ENCODE assay signal across 23 cellular contexts in genomic region chr2:7681852-7682461, GRCh38.
"Had no signal": no experiment of that assay in that cellular context is flagged by ENCODE, and none has a peak within 500 bp of the region (broad histone marks: within the 10 kb centered on the region; RNA-seq: fewer than 3 reads in every experiment).

No MANE protein-coding gene starts in this region.

- H3K4me1 ChIP-seq: breast epithelium, SJSA1 had no signal

- H3K27me3 ChIP-seq: breast epithelium, SJSA1 had no signal

- H3K27ac Mint-ChIP-seq: activated CD8-positive, alpha-beta T cell treated with anti-CD3 and anti-CD28 coated beads, Interleukin-2, amount 10 ng/mL, durations not matched to agents 7 days and 5 days; activated naive CD4-positive, alpha-beta T cell treated with anti-CD3 and anti-CD28 coated beads for 36 hours; activated naive CD8-positive, alpha-beta T cell treated with anti-CD3 and anti-CD28 coated beads for 36 hours; activated T-cell treated with anti-CD3 and anti-CD28 coated beads, Interleukin-2, amount 50 U/mL, for 24 hours; T-helper 1 cell treated with Interleukin-12 subunit alpha and Interleukin-12 subunit beta and Interleukin-4 antibody, amounts not matched to agents 30 μg/mL and 1 μg/mL, for 36 hours; WTC11 had no signal

- H3K9me3 Mint-ChIP-seq: activated naive CD4-positive, alpha-beta T cell treated with anti-CD3 and anti-CD28 coated beads for 36 hours had no signal

- H3K27ac ChIP-seq: breast epithelium, SJSA1 had no signal

- H3K9me3 ChIP-seq: breast epithelium, SJSA1 had no signal

- ATAC-seq: activated CD8-positive, alpha-beta T cell treated with anti-CD3 and anti-CD28 coated beads, Interleukin-2, amount 10 ng/mL, durations not matched to agents 7 days and 5 days; PC-3; SK-N-SH treated with all-trans-retinoic acid at 6 μM for 48 hours; WTC11 had no signal

- H3K4me3 ChIP-seq: breast epithelium, SJSA1 had no signal

- H3K36me3 ChIP-seq: breast epithelium, SJSA1 had no signal

- H3K27me3 Mint-ChIP-seq: activated naive CD8-positive, alpha-beta T cell treated with anti-CD3 and anti-CD28 coated beads for 36 hours; activated T-cell treated with anti-CD3 and anti-CD28 coated beads, Interleukin-2, amount 50 U/mL, for 24 hours had no signal

- H3K36me3 Mint-ChIP-seq: activated naive CD8-positive, alpha-beta T cell treated with anti-CD3 and anti-CD28 coated beads for 36 hours; WTC11 had no signal

- H3K4me3 Mint-ChIP-seq: activated CD8-positive, alpha-beta T cell treated with anti-CD3 and anti-CD28 coated beads, Interleukin-2, amount 10 ng/mL, durations not matched to agents 7 days and 5 days; activated naive CD4-positive, alpha-beta T cell treated with anti-CD3 and anti-CD28 coated beads for 36 hours; activated naive CD8-positive, alpha-beta T cell treated with anti-CD3 and anti-CD28 coated beads for 36 hours; activated T-cell treated with anti-CD3 and anti-CD28 coated beads, Interleukin-2, amount 50 U/mL, for 24 hours; T-helper 1 cell treated with Interleukin-12 subunit alpha and Interleukin-12 subunit beta and Interleukin-4 antibody, amounts not matched to agents 30 μg/mL and 1 μg/mL, for 36 hours; WTC11 had no signal

- DNase-seq: activated CD4-positive, alpha-beta T cell treated with anti-CD3 and anti-CD28 coated beads for 48 hours; activated CD4-positive, alpha-beta T cell treated with anti-CD3 and anti-CD28 coated beads, Interleukin-2, amount 50 U/mL, for 4 hours; activated CD4-positive, CD25-positive, alpha-beta regulatory T cell treated with anti-CD3 and anti-CD28 coated beads, Interleukin-2, amount 50 U/mL, for 72 hours; activated CD8-positive, alpha-beta T cell treated with anti-CD3 and anti-CD28 coated beads, Interleukin-2, amount 10 ng/mL, durations not matched to agents 7 days and 5 days; activated effector memory CD4-positive, alpha-beta T cell treated with anti-CD3 and anti-CD28 coated beads, Interleukin-2, amount 50 U/mL, for 16 hours; activated naive CD4-positive, alpha-beta T cell treated with anti-CD3 and anti-CD28 coated beads for 36 hours; activated naive CD8-positive, alpha-beta T cell treated with anti-CD3 and anti-CD28 coated beads for 36 hours; activated T-cell treated with anti-CD3 and anti-CD28 coated beads, Interleukin-2, amount 50 U/mL, for 24 hours; anterior cingulate cortex; caudate nucleus; KBM-7; NCI-H1048; NCI-H187 treated with DMSO at 0.1 percent for 48 hours; NCI-H2107; NCI-H2171 treated with DMSO at 0.1 percent for 48 hours; NCI-H510A treated with DMSO at 0.1 percent for 48 hours; PC-3; SHP77 had no signal
